Comparison of ENCODE assay signal across 9 cellular contexts in the genomic region with DNA sequence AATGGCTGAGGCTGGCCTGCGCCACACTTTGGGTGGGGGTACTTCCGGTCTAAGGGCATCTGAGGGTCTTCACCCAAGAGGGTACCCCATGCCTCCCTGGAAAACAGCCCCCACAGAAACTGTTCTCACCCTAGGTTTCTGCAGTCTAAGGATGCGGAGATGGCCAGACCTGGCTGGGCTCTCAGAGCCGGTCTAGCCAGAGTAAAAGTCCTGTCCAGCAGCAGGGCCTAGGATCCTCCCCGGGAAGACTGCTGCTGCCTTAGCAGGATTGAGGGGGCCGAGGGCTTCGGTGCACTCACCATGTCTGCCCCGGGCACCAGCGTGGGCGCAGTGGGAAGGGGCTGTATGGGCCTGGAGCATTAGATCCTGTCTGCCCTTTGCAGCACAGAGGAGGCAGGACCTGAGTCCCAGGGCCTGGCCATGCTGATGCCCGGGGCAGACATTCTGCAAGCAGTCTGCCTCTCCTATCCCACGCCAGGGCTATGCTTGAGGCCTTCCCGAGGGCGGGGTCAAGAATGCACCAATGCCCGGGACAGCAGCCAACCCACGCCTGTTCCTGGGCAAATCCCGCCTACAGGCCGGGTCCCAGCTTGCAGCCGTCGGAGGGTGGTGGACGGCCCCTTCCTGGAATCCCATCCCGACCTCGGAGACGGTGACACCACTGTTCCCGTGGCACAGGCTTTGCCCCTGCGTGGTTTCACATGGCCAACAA. TPM values are rescaled to one million over a fixed set of nuclear protein-coding genes. Genes with fewer than 3 reads are reported as not detected.
DNase-seq lines count a peak whose midpoint lies in the region; ATAC-seq and TF ChIP-seq lines count a peak whose summit lies in the region.
"Had no signal": no experiment of that assay in that cellular context is flagged by ENCODE, and none has a peak within 500 bp of the region (broad histone marks: within the 10 kb centered on the region; RNA-seq: fewer than 3 reads in every experiment).

No MANE protein-coding gene starts in this region.

- no peak overlapping the region for H3K27ac Mint-ChIP-seq in WTC11
- H3K27ac Mint-ChIP-seq: activated CD4-positive, alpha-beta memory T cell treated with anti-CD3 and anti-CD28 coated beads, Interleukin-2, amount 10 ng/mL, durations not matched to agents 7 days and 5 days had no signal

- DNase-seq in DMS 273 treated with DMSO at 0.1 percent for 48 hours (lab: John Stamatoyannopoulos, UW) (peak; percentile 41), WTC11 (ENCODE audit: low spot score) (peak; percentile 58), left cardiac atrium (peak; percentile 95), sigmoid colon (peak; percentile 84), GM10266 (ENCODE audit: extremely low spot score) (no peak), NCI-H146 (lab: John Stamatoyannopoulos, UW) (no peak)
- DNase-seq: activated CD4-positive, alpha-beta memory T cell treated with anti-CD3 and anti-CD28 coated beads, Interleukin-2, amount 10 ng/mL, durations not matched to agents 7 days and 5 days had no signal

- no peak for TF ChIP-seq EP300 in sigmoid colon (IDR thresholded peaks at IDR 0.05)

- no peaks in the 10 kb centered on the region for H3K27me3 Mint-ChIP-seq in WTC11 (ENCODE audit: low read depth)
- H3K27me3 Mint-ChIP-seq: activated CD4-positive, alpha-beta memory T cell treated with anti-CD3 and anti-CD28 coated beads, Interleukin-2, amount 10 ng/mL, durations not matched to agents 7 days and 5 days had no signal

- CTCF ChIA-PET in WTC11 (lab: Charles Lee) = interaction anchor here (0.9 to 3.1 kb wide), 4 partner anchors 18 to 245 kb away, joined by 3 to 14 read pairs (median 4); no protein-coding TSS in a partner anchor

- TF ChIP-seq CTCF in WTC11 (IDR thresholded peaks at IDR 0.05) = no peak
- TF ChIP-seq CTCF in sigmoid colon (IDR thresholded peaks at IDR 0.05) = no peak
- no peak for TF ChIP-seq CTCF in GM10266 (IDR thresholded peaks at IDR 0.05; ENCODE audit: control insufficient read depth, insufficient read depth, low read depth, missing control alignments)

- POLR2A ChIA-PET in WTC11 (lab: Charles Lee) = interaction anchor here (0.6 kb wide), 1 partner anchor 336 kb away, joined by 8 read pairs; no protein-coding TSS in a partner anchor

- H3K4me3 Mint-ChIP-seq in WTC11 = no peak overlapping the region
- H3K4me3 Mint-ChIP-seq: activated CD4-positive, alpha-beta memory T cell treated with anti-CD3 and anti-CD28 coated beads, Interleukin-2, amount 10 ng/mL, durations not matched to agents 7 days and 5 days had no signal

- WGBS in sigmoid colon, 2 donors = 35 to 51% methylated on average over 26 of the region's 26 CpGs

- H3K27me3 ChIP-seq in sigmoid colon = peaks cover 3 to 86% (median 27%) of the 10 kb centered on the region in 3 donors

- peak; percentile 65 for ATAC-seq in WTC11
- peak; percentile 75 to 82 for ATAC-seq in left cardiac atrium
- no peak for ATAC-seq in HG03460 (IDR thresholded peaks at IDR 0.05; ENCODE audit: unreplicated experiment)
- ATAC-seq in HG02642 (IDR thresholded peaks at IDR 0.05; ENCODE audit: poor library complexity, unreplicated experiment) = no peak

- peak overlapping the region in 3 of 4 donors; percentile 38 to 62 (median 38) for H3K27ac ChIP-seq in sigmoid colon

- H3K4me1 Mint-ChIP-seq in WTC11 = peaks cover 24% of the 10 kb centered on the region

- no peaks in the 10 kb centered on the region for H3K36me3 ChIP-seq in sigmoid colon

- TF ChIP-seq POLR2A in sigmoid colon (IDR thresholded peaks at IDR 0.05) = no peak

- H3K4me3 ChIP-seq in sigmoid colon = no peak overlapping the region

- no peaks in the 10 kb centered on the region for H3K9me3 ChIP-seq in sigmoid colon

- H3K4me1 ChIP-seq in sigmoid colon = peaks cover 0 to 26% (median 19%) of the 10 kb centered on the region in 4 donors

- intact Hi-C loops in left cardiac atrium (cut with DNase I) = no loop called here
- intact Hi-C loops in sigmoid colon (cut with DNase I) = no loop called here

- H3K36me3 Mint-ChIP-seq in WTC11 = no peaks in the 10 kb centered on the region

- H3K9me3 Mint-ChIP-seq in WTC11 = no peaks in the 10 kb centered on the region
- H3K9me3 Mint-ChIP-seq: activated CD4-positive, alpha-beta memory T cell treated with anti-CD3 and anti-CD28 coated beads, Interleukin-2, amount 10 ng/mL, durations not matched to agents 7 days and 5 days had no signal

TF ChIP-seq in WTC11, 78 proteins besides CTCF, POLR2A, EP300 and RAD21 (continues in another document):
- TF ChIP-seq, protein P1, sequence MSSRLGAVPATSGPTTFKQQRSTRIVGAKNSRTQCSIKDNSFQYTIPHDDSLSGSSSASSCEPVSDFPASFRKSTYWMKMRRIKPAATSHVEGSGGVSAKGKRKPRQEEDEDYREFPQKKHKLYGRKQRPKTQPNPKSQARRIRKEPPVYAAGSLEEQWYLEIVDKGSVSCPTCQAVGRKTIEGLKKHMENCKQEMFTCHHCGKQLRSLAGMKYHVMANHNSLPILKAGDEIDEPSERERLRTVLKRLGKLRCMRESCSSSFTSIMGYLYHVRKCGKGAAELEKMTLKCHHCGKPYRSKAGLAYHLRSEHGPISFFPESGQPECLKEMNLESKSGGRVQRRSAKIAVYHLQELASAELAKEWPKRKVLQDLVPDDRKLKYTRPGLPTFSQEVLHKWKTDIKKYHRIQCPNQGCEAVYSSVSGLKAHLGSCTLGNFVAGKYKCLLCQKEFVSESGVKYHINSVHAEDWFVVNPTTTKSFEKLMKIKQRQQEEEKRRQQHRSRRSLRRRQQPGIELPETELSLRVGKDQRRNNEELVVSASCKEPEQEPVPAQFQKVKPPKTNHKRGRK (CRISPR knock-in tag; IDR thresholded peaks at IDR 0.05; ENCODE audit: borderline replicate concordance) = no peak
- TF ChIP-seq NFYB (CRISPR knock-in tag; conservative IDR thresholded peaks at IDR 0.05; ENCODE audit: low read depth) (no peak), ZNF396 (CRISPR knock-in tag; IDR thresholded peaks at IDR 0.05; ENCODE audit: borderline replicate concordance) (no peak), SOX15 (CRISPR knock-in tag; IDR thresholded peaks at IDR 0.05) (no peak), FOXK1 (CRISPR knock-in tag; IDR thresholded peaks at IDR 0.05) (no peak)
- TF ChIP-seq, protein P2, sequence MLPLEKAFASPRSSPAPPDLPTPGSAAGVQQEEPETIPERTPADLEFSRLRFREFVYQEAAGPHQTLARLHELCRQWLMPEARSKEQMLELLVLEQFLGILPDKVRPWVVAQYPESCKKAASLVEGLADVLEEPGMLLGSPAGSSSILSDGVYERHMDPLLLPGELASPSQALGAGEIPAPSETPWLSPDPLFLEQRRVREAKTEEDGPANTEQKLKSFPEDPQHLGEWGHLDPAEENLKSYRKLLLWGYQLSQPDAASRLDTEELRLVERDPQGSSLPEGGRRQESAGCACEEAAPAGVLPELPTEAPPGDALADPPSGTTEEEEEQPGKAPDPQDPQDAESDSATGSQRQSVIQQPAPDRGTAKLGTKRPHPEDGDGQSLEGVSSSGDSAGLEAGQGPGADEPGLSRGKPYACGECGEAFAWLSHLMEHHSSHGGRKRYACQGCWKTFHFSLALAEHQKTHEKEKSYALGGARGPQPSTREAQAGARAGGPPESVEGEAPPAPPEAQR (CRISPR knock-in tag; IDR thresholded peaks at IDR 0.05) = no peak
- TF ChIP-seq, protein P3, sequence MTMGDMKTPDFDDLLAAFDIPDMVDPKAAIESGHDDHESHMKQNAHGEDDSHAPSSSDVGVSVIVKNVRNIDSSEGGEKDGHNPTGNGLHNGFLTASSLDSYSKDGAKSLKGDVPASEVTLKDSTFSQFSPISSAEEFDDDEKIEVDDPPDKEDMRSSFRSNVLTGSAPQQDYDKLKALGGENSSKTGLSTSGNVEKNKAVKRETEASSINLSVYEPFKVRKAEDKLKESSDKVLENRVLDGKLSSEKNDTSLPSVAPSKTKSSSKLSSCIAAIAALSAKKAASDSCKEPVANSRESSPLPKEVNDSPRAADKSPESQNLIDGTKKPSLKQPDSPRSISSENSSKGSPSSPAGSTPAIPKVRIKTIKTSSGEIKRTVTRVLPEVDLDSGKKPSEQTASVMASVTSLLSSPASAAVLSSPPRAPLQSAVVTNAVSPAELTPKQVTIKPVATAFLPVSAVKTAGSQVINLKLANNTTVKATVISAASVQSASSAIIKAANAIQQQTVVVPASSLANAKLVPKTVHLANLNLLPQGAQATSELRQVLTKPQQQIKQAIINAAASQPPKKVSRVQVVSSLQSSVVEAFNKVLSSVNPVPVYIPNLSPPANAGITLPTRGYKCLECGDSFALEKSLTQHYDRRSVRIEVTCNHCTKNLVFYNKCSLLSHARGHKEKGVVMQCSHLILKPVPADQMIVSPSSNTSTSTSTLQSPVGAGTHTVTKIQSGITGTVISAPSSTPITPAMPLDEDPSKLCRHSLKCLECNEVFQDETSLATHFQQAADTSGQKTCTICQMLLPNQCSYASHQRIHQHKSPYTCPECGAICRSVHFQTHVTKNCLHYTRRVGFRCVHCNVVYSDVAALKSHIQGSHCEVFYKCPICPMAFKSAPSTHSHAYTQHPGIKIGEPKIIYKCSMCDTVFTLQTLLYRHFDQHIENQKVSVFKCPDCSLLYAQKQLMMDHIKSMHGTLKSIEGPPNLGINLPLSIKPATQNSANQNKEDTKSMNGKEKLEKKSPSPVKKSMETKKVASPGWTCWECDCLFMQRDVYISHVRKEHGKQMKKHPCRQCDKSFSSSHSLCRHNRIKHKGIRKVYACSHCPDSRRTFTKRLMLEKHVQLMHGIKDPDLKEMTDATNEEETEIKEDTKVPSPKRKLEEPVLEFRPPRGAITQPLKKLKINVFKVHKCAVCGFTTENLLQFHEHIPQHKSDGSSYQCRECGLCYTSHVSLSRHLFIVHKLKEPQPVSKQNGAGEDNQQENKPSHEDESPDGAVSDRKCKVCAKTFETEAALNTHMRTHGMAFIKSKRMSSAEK (CRISPR knock-in tag; IDR thresholded peaks at IDR 0.05; ENCODE audit: borderline replicate concordance) = no peak

RNA-seq across cellular contexts. Expression of a gene that starts 54.7 kb away (rescaled TPM):
- total RNA-seq in WTC11 (2021) (1.9 to 2.8 TPM (median 2.6 TPM) in 3 replicates), left cardiac atrium (1 to 10 TPM; 6.5 to 6.6 TPM), sigmoid colon (10 to 100 TPM in 1 of 4 donors, 1 to 10 TPM in 2, under 1 TPM in 1; 0.95 to 26.8 (median 3.4) TPM)
- 1 to 10 TPM; 4.2 to 9.8 (median 7.2) TPM for polyA plus RNA-seq in sigmoid colon
- total RNA-seq: activated CD4-positive, alpha-beta memory T cell treated with anti-CD3 and anti-CD28 coated beads, Interleukin-2, amount 10 ng/mL, durations not matched to agents 7 days and 5 days had no signal

RNA-seq across cellular contexts. Expression of a gene that starts 55.8 kb away (rescaled TPM):
- total RNA-seq in WTC11 (2021) = not detected in 3 replicates
- not detected for total RNA-seq in left cardiac atrium
- total RNA-seq in sigmoid colon = not detected
- polyA plus RNA-seq in sigmoid colon = under 1 TPM in 1 of 3 donors, not detected in 2; 0.15 TPM
- total RNA-seq: activated CD4-positive, alpha-beta memory T cell treated with anti-CD3 and anti-CD28 coated beads, Interleukin-2, amount 10 ng/mL, durations not matched to agents 7 days and 5 days had no signal

Comparison
In these comparisons a context has a peak if more than half of its experiments do, and no peak if none do; other contexts are left out.
1. DNase-seq: peak in DMS 273 treated with DMSO at 0.1 percent for 48 hours (single experiment), WTC11 (single experiment), left cardiac atrium (single experiment) and sigmoid colon (single experiment); none in GM10266 (single experiment) and NCI-H146 (single experiment).
2. ATAC-seq: peak in WTC11 (single experiment) and left cardiac atrium (2 of 2); none in HG03460 (single experiment) and HG02642 (single experiment).